ENCODE assay signal across 1 cellular context in the genomic region with DNA sequence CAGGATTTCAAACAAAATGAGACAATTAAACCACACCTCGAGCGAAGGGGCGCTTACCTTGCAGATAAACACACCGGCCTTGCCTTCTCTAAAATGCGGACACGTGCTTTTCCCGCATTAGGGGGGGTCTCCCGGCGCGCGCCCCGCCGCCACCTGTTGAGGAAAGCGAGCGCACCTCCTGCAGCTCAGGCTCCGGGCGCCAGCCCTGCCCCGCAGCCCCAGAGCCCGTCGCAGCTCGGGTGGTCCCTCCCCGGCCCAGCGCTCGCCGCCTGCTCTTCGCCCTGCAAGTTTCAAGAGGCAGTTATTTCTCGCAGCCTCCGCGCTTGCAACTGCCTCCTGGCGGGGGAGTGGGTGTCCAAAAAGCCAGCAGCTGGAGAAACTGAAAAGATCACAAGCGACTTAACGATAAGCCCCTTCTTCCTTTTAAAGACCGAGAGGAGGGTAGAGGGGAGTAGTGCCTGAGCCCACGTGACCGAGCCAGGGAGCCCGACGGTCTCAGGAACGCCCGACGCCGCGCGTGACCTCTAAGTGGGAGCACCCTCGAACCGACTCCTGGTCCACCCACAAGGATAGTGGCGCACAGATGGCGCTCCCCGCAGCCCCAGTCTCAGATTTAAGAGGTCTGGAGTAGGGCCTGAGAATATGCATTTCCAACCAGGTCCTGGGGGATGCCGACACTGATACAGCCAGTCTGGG.
TF ChIP-seq lines count a peak whose summit lies in the region.

ESR2 (minus strand) TSS at position 396 of the 696 bp plus-strand sequence. CDS start 11,386 bp downstream, outside the sequence.

TF ChIP-seq in HepG2, 621 proteins besides CTCF, POLR2A, EP300 and RAD21 (continued from another document):
- no peak for TF ChIP-seq BHLHE40 (IDR thresholded peaks at IDR 0.05; ENCODE audit: low read length)
- TF ChIP-seq ARNT2 (CRISPR knock-in tag; IDR thresholded peaks at IDR 0.05; ENCODE audit: low read depth): no peak
- no peak for TF ChIP-seq ZFP36L2 (CRISPR knock-in tag; IDR thresholded peaks at IDR 0.05)
- peak; percentile 22; the same call in 1 of the 2 replicates for TF ChIP-seq GABPB1 (CRISPR knock-in tag; IDR thresholded peaks at IDR 0.05)
- TF ChIP-seq TCF7L2 (IDR thresholded peaks at IDR 0.05; ENCODE audit: low read depth, low read length): no peak
- TF ChIP-seq FOXO1 (CRISPR knock-in tag; IDR thresholded peaks at IDR 0.05): no peak
- TF ChIP-seq, protein P1, sequence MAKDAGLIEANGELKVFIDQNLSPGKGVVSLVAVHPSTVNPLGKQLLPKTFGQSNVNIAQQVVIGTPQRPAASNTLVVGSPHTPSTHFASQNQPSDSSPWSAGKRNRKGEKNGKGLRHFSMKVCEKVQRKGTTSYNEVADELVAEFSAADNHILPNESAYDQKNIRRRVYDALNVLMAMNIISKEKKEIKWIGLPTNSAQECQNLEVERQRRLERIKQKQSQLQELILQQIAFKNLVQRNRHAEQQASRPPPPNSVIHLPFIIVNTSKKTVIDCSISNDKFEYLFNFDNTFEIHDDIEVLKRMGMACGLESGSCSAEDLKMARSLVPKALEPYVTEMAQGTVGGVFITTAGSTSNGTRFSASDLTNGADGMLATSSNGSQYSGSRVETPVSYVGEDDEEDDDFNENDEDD (CRISPR knock-in tag; IDR thresholded peaks at IDR 0.05; ENCODE audit: borderline replicate concordance): no peak
- no peak for TF ChIP-seq NR1H2 (CRISPR knock-in tag; IDR thresholded peaks at IDR 0.05; ENCODE audit: borderline replicate concordance, low read depth)
- TF ChIP-seq ZNF501 (CRISPR knock-in tag; IDR thresholded peaks at IDR 0.05): peak; percentile 79; the same call in 1 of the 2 replicates
- no peak for TF ChIP-seq ZBTB4 (CRISPR knock-in tag; IDR thresholded peaks at IDR 0.05; ENCODE audit: borderline replicate concordance)
- TF ChIP-seq, protein P2, sequence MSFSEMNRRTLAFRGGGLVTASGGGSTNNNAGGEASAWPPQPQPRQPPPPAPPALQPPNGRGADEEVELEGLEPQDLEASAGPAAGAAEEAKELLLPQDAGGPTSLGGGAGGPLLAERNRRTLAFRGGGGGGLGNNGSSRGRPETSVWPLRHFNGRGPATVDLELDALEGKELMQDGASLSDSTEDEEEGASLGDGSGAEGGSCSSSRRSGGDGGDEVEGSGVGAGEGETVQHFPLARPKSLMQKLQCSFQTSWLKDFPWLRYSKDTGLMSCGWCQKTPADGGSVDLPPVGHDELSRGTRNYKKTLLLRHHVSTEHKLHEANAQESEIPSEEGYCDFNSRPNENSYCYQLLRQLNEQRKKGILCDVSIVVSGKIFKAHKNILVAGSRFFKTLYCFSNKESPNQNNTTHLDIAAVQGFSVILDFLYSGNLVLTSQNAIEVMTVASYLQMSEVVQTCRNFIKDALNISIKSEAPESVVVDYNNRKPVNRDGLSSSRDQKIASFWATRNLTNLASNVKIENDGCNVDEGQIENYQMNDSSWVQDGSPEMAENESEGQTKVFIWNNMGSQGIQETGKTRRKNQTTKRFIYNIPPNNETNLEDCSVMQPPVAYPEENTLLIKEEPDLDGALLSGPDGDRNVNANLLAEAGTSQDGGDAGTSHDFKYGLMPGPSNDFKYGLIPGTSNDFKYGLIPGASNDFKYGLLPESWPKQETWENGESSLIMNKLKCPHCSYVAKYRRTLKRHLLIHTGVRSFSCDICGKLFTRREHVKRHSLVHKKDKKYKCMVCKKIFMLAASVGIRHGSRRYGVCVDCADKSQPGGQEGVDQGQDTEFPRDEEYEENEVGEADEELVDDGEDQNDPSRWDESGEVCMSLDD (CRISPR knock-in tag; IDR thresholded peaks at IDR 0.05; ENCODE audit: borderline replicate concordance): no peak
- no peak for TF ChIP-seq ZNF468 (CRISPR knock-in tag; IDR thresholded peaks at IDR 0.05)
- no peak for TF ChIP-seq NFRKB (IDR thresholded peaks at IDR 0.05)
- no peak for TF ChIP-seq SRSF4 (IDR thresholded peaks at IDR 0.05; ENCODE audit: low read depth, low read length, poor library complexity, severe bottlenecking)
- no peak for TF ChIP-seq IKZF5 (CRISPR knock-in tag; IDR thresholded peaks at IDR 0.05)
- no peak for TF ChIP-seq TARDBP (CRISPR knock-in tag; IDR thresholded peaks at IDR 0.05)
- no peak for TF ChIP-seq ZNF788 (CRISPR knock-in tag; IDR thresholded peaks at IDR 0.05; ENCODE audit: borderline replicate concordance)
- TF ChIP-seq ZFP36L1 (CRISPR knock-in tag; IDR thresholded peaks at IDR 0.05): no peak
- TF ChIP-seq ZBTB3 (CRISPR knock-in tag; IDR thresholded peaks at IDR 0.05; ENCODE audit: borderline replicate concordance, low read depth): no peak
- TF ChIP-seq, protein P3, sequence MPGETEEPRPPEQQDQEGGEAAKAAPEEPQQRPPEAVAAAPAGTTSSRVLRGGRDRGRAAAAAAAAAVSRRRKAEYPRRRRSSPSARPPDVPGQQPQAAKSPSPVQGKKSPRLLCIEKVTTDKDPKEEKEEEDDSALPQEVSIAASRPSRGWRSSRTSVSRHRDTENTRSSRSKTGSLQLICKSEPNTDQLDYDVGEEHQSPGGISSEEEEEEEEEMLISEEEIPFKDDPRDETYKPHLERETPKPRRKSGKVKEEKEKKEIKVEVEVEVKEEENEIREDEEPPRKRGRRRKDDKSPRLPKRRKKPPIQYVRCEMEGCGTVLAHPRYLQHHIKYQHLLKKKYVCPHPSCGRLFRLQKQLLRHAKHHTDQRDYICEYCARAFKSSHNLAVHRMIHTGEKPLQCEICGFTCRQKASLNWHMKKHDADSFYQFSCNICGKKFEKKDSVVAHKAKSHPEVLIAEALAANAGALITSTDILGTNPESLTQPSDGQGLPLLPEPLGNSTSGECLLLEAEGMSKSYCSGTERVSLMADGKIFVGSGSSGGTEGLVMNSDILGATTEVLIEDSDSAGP (CRISPR knock-in tag; IDR thresholded peaks at IDR 0.05; ENCODE audit: borderline replicate concordance): 0 out of 2 replicates have a peak, but pooled peaks have one; percentile 38
- TF ChIP-seq KDM6A (CRISPR knock-in tag; IDR thresholded peaks at IDR 0.05; ENCODE audit: low read depth): no peak
- 0 out of 2 replicates have a peak, but pooled peaks have one; percentile 5 for TF ChIP-seq USF2 (IDR thresholded peaks at IDR 0.05; ENCODE audit: low read depth, low read length)
- TF ChIP-seq USF2 (CRISPR knock-in tag; IDR thresholded peaks at IDR 0.05; ENCODE audit: borderline replicate concordance): peak; percentile 56; the same call in 1 of the 2 replicates
- TF ChIP-seq RBM39 (IDR thresholded peaks at IDR 0.05; ENCODE audit: low read depth, low read length, poor library complexity, severe bottlenecking): no peak
- TF ChIP-seq ZC3H4 (CRISPR knock-in tag; IDR thresholded peaks at IDR 0.05; ENCODE audit: borderline replicate concordance): no peak
- no peak for TF ChIP-seq SP5 (CRISPR knock-in tag; IDR thresholded peaks at IDR 0.05; ENCODE audit: borderline replicate concordance, low read depth)
- TF ChIP-seq TSC22D2 (CRISPR knock-in tag; IDR thresholded peaks at IDR 0.05; ENCODE audit: borderline replicate concordance): no peak
- no peak for TF ChIP-seq ASH2L (IDR thresholded peaks at IDR 0.05; ENCODE audit: insufficient read length, low read depth, low read length)
TF ChIP-seq in HepG2: peak in this region for 20.
